ENCODE assay signal across 27 cellular contexts in genomic region chr1:163422738-163423404, GRCh38.
"Had no signal": no experiment of that assay in that cellular context is flagged by ENCODE, and none has a peak within 500 bp of the region (broad histone marks: within the 10 kb centered on the region; RNA-seq: fewer than 3 reads in every experiment).

No MANE protein-coding gene starts in this region.

- FAIRE-seq: islet of Langerhans, kidney had no signal

- H2AFZ ChIP-seq: neural progenitor cell had no signal

- H3K4me3 ChIP-seq: left ventricle myocardium inferior, lung, neural progenitor cell, ovary, right atrium auricular region, right lobe of liver, smooth muscle cell, thyroid gland, transverse colon, upper lobe of left lung, vagina had no signal

- H3K4me1 ChIP-seq: left ventricle myocardium inferior, right atrium auricular region, right lobe of liver, thyroid gland, transverse colon, upper lobe of left lung, vagina had no signal

- H3K27me3 ChIP-seq: ovary, right atrium auricular region, right lobe of liver, thyroid gland, transverse colon, upper lobe of left lung, vagina had no signal

- DNase-seq: hypothalamus; immature natural killer cell; kidney; left ventricle myocardium inferior; mesendoderm; naive B cell; natural killer cell; nephron progenitor cell; ovary; right lobe of liver; stimulated activated CD4-positive, alpha-beta T cell treated with anti-CD3 and anti-CD28 coated beads, Interleukin-1b, Interleukin-23, amount 100 ng/mL, for 48 hours; stimulated activated CD4-positive, alpha-beta T cell treated with anti-CD3 and anti-CD28 coated beads, Interleukin-2, amount 100 ng/mL, for 48 hours; stimulated activated CD4-positive, alpha-beta T cell treated with anti-CD3 and anti-CD28 coated beads, Interleukin-4, amount 100 ng/mL, for 4 hours; stimulated activated CD8-positive, alpha-beta memory T cell treated with anti-CD3 and anti-CD28 coated beads, Interleukin-4, amount 100 ng/mL, for 48 hours; stimulated activated naive CD4-positive, alpha-beta T cell treated with Interleukin-2 at 50 U/mL for 16 hours; stimulated activated naive CD8-positive, alpha-beta T cell treated with anti-CD3 and anti-CD28 coated beads, Interleukin-15, amount 100 ng/mL, for 72 hours; substantia nigra; thyroid gland; transverse colon had no signal

- H3K9ac ChIP-seq: neural progenitor cell had no signal

- H3K9me3 ChIP-seq: left ventricle myocardium inferior, ovary, right atrium auricular region, right lobe of liver, thyroid gland, transverse colon, upper lobe of left lung, vagina had no signal

- H3K27ac ChIP-seq: left ventricle myocardium inferior, neural progenitor cell, ovary, right atrium auricular region, right lobe of liver, thyroid gland, transverse colon, upper lobe of left lung, vagina had no signal

- ATAC-seq: natural killer cell; right lobe of liver; stimulated activated memory B cell treated with anti-CD40 and anti-IgM and Interleukin-4, amounts not matched to agents 10 μg/mL and 1 μg/mL and 100 μg/mL, for 72 hours; stimulated activated naive CD8-positive, alpha-beta T cell treated with anti-CD3 and anti-CD28 coated beads, Interleukin-15, amount 100 ng/mL, for 72 hours had no signal

- H3K36me3 ChIP-seq: left ventricle myocardium inferior, neural progenitor cell, ovary, right atrium auricular region, right lobe of liver, thyroid gland, transverse colon, upper lobe of left lung, vagina had no signal

- H3K4me2 ChIP-seq: neural progenitor cell, smooth muscle cell had no signal
